ENCODE assay signal across 1 cellular context in the genomic region with DNA sequence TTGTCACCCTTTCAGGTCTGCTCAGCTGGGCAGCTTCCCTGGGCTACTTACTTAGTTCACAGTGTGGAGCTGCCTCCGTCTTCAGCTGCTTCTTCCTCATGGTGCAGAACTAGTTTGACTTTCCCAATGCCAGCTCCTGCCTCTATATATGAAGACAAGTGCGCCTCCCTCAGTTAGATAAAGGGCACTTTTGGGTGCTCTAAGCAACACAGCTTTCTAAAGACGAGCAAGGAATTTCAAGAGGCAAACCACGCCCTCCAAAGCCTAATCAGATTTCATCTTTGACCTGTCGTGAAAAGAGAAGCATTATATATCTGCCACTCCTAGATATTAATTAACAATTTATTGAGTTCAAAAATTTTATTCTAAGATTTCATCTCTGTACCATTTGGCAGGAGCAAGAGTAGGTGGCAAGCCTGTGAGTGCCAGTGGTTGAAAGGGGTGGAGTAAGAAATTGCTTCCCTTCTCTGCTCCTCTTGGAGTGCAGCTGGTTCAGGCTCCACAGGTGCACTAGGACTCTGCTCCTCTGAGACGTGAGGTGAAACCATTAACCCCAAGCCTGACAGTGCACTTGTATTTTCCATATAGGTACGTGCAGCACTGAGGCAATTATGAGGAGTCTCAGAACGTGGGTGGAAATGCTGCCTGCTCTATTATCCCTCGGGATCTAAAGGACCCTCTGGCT.
TF ChIP-seq lines count a peak whose summit lies in the region.

No MANE protein-coding gene starts in this region.

TF ChIP-seq in HEK293, 187 proteins besides CTCF, POLR2A, EP300 and RAD21 (continued from another document):
- TF ChIP-seq, protein P1, sequence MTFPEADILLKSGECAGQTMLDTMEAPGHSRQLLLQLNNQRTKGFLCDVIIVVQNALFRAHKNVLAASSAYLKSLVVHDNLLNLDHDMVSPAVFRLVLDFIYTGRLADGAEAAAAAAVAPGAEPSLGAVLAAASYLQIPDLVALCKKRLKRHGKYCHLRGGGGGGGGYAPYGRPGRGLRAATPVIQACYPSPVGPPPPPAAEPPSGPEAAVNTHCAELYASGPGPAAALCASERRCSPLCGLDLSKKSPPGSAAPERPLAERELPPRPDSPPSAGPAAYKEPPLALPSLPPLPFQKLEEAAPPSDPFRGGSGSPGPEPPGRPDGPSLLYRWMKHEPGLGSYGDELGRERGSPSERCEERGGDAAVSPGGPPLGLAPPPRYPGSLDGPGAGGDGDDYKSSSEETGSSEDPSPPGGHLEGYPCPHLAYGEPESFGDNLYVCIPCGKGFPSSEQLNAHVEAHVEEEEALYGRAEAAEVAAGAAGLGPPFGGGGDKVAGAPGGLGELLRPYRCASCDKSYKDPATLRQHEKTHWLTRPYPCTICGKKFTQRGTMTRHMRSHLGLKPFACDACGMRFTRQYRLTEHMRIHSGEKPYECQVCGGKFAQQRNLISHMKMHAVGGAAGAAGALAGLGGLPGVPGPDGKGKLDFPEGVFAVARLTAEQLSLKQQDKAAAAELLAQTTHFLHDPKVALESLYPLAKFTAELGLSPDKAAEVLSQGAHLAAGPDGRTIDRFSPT (tag by site-specific recombination; IDR thresholded peaks at IDR 0.05): no peak
- TF ChIP-seq ZNF501 (tag by site-specific recombination; IDR thresholded peaks at IDR 0.05): no peak; the same call in 1 of the 2 replicates
- no peak for TF ChIP-seq ZFP41 (tag by site-specific recombination; IDR thresholded peaks at IDR 0.05; ENCODE audit: borderline replicate concordance)
- TF ChIP-seq, protein P2, sequence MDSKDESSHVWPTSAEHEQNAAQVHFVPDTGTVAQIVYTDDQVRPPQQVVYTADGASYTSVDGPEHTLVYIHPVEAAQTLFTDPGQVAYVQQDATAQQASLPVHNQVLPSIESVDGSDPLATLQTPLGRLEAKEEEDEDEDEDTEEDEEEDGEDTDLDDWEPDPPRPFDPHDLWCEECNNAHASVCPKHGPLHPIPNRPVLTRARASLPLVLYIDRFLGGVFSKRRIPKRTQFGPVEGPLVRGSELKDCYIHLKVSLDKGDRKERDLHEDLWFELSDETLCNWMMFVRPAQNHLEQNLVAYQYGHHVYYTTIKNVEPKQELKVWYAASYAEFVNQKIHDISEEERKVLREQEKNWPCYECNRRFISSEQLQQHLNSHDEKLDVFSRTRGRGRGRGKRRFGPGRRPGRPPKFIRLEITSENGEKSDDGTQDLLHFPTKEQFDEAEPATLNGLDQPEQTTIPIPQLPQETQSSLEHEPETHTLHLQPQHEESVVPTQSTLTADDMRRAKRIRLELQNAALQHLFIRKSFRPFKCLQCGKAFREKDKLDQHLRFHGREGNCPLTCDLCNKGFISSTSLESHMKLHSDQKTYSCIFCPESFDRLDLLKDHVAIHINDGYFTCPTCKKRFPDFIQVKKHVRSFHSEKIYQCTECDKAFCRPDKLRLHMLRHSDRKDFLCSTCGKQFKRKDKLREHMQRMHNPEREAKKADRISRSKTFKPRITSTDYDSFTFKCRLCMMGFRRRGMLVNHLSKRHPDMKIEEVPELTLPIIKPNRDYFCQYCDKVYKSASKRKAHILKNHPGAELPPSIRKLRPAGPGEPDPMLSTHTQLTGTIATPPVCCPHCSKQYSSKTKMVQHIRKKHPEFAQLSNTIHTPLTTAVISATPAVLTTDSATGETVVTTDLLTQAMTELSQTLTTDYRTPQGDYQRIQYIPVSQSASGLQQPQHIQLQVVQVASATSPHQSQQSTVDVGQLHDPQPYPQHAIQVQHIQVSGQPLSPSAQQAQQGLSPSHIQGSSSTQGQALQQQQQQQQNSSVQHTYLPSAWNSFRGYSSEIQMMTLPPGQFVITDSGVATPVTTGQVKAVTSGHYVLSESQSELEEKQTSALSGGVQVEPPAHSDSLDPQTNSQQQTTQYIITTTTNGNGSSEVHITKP (tag by site-specific recombination; IDR thresholded peaks at IDR 0.05): 0 out of 2 replicates have a peak, but pooled peaks have one; percentile 19
- no peak for TF ChIP-seq OVOL3 (tag by site-specific recombination; IDR thresholded peaks at IDR 0.05)
- 0 out of 2 replicates have a peak, but pooled peaks have one; percentile 22 for TF ChIP-seq KLF8 (tag by site-specific recombination; IDR thresholded peaks at IDR 0.05)
- TF ChIP-seq ZNF660 (tag by site-specific recombination; IDR thresholded peaks at IDR 0.05): 0 out of 2 replicates have a peak, but pooled peaks have one; percentile 35
- TF ChIP-seq ZNF791 (tag by site-specific recombination; IDR thresholded peaks at IDR 0.05): no peak
- 0 out of 2 replicates have a peak, but pooled peaks have one; percentile 3 for TF ChIP-seq PRDM1 (tag by site-specific recombination; IDR thresholded peaks at IDR 0.05)
- TF ChIP-seq ZBTB17 (tag by site-specific recombination; IDR thresholded peaks at IDR 0.05): peak; percentile 91; the same call in 1 of the 2 replicates
- TF ChIP-seq SP3 (tag by site-specific recombination; IDR thresholded peaks at IDR 0.05): peak; percentile 20; the same call in 1 of the 2 replicates
- peak; percentile 23; the same call in 1 of the 2 replicates for TF ChIP-seq SP7 (tag by site-specific recombination; IDR thresholded peaks at IDR 0.05)
- TF ChIP-seq ZSCAN30 (tag by site-specific recombination; IDR thresholded peaks at IDR 0.05): peak; percentile 24; the same call in 1 of the 2 replicates
- peak; percentile 53; the same call in 1 of the 2 replicates for TF ChIP-seq ZNF394 (tag by site-specific recombination; IDR thresholded peaks at IDR 0.05; ENCODE audit: borderline replicate concordance)
